Comparison of ENCODE assay signal across 9 cellular contexts in the genomic region with DNA sequence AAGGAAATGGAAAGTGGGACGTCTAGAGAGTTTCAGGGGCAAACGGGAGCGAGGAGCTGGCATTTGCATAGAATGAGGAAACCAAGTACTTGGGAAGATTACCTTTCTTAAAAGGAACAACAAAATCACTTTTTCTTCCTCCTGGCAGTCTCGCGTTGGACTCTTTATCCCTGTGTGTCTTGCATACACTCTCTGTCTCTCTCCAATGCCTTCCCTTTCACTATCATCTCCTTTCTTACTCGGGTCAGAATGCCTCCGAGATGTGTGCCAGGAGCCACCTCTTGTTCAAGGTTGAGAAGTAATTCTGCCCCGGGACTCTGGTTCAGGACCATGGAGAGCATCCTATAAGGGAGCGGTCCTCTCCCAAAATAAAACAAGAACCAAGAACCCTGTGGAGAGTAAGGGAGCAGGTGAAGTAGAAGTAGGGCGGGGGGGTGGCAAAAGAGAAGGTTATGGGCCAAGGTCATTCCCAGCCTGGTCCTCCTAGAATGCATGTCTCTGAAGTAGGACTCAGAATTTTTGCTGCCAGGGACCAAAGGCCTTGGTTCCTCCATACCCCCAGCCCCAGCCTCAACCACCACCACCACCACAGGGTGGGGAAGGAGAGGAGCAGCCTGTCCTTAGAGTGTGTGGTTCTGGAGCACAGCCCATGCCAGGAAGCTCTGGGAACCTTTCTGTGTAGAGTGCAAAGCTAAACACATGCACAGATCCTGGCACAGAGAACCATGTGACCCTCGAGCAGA.
DNase-seq lines count a peak whose midpoint lies in the region; ATAC-seq and FAIRE-seq lines count a peak whose summit lies in the region.
"Had no signal": no experiment of that assay in that cellular context is flagged by ENCODE, and none has a peak within 500 bp of the region (broad histone marks: within the 10 kb centered on the region; RNA-seq: fewer than 3 reads in every experiment).

No MANE protein-coding gene starts in this region.

- ATAC-seq in left colon (peak; percentile 40), HG03139 (IDR thresholded peaks at IDR 0.05; ENCODE audit: unreplicated experiment) (no peak)
- ATAC-seq: activated T-helper 17 cell treated with anti-CD3 and anti-CD28 coated beads, Interleukin-2, amount 50 U/mL, for 72 hours had no signal

- intact Hi-C loops in left colon (cut with DNase I, micrococcal nuclease), result no loop called here

- DNase-seq in EH (ENCODE audit: low read depth) (peak; percentile 57), adipocyte (ENCODE audit: low read depth) (peak; percentile 66), left colon (peak in 1 of 2 donors; percentile 19), SW 1271 (lab: John Stamatoyannopoulos, UW) (no peak), RCC 7860 (ENCODE audit: low spot score) (no peak), GM19238 (ENCODE audit: insufficient read length, low spot score) (no peak)

- H3K36me3 ChIP-seq in HUES64 (ENCODE audit: insufficient read depth, low read length) (no peaks in the 10 kb centered on the region), adipocyte (ENCODE audit: control insufficient read depth, insufficient read depth, low read length, severe bottlenecking) (no peaks in the 10 kb centered on the region)

- no peak overlapping the region for H3K9ac ChIP-seq in HUES64 (ENCODE audit: low read depth, low read length)
- H3K9ac ChIP-seq in adipocyte (ENCODE audit: low read length), result no peak overlapping the region

- WGBS in HUES64, result 13% methylated on average over 10 of the region's 11 CpGs

- H3K27ac ChIP-seq in HUES64 (ENCODE audit: low read depth, low read length), result no peak overlapping the region

- H3K27me3 ChIP-seq in HUES64 (ENCODE audit: insufficient read depth, low read length) (peaks cover 42% of the 10 kb centered on the region), adipocyte (replicated peaks; ENCODE audit: control insufficient read depth, insufficient read depth, low read length) (peaks cover 86% of the 10 kb centered on the region)

- H3K4me3 ChIP-seq in HUES64 (ENCODE audit: low read length) (peak overlapping the region; percentile 34; the same call in 1 of the 2 replicates), adipocyte (ENCODE audit: low read length) (no peak overlapping the region)

- H3K4me1 ChIP-seq in HUES64 (ENCODE audit: insufficient read depth, low read length), result peaks cover 17% of the 10 kb centered on the region
- no peaks in the 10 kb centered on the region for H3K4me1 ChIP-seq in adipocyte (ENCODE audit: control insufficient read depth, insufficient read depth, low read length)

- H3K9me3 ChIP-seq in HUES64 (ENCODE audit: insufficient read depth, low read depth, low read length), result no peaks in the 10 kb centered on the region
- H3K9me3 ChIP-seq in adipocyte (ENCODE audit: control insufficient read depth, low read length), result peaks cover under 1% of the 10 kb centered on the region

- no peak for FAIRE-seq in RCC 7860 (lab: Jason Lieb, UNC)

Comparison
In these comparisons a context has a peak if more than half of its experiments do, and no peak if none do; other contexts are left out.
1. DNase-seq: peak in EH (single experiment) and adipocyte (single experiment); none in SW 1271 (0 of 2), RCC 7860 (single experiment) and GM19238 (single experiment).